19 cellular contexts compared by ENCODE assay signal in genomic region chr17:71399649-71400048, GRCh38.
"Had no signal": no experiment of that assay in that cellular context is flagged by ENCODE, and none has a peak within 500 bp of the region (broad histone marks: within the 10 kb centered on the region; RNA-seq: fewer than 3 reads in every experiment).

No MANE protein-coding gene starts in this region.

- ATAC-seq: gastrocnemius medialis, heart right ventricle, left cardiac atrium, left lung, left ventricle myocardium superior, lower lobe of right lung, mucosa of descending colon had no signal

- H3K9me3 ChIP-seq: colonic mucosa, esophagus muscularis mucosa, gastrocnemius medialis, heart right ventricle, left lung, lower lobe of right lung, mucosa of descending colon had no signal

- H3K4me1 ChIP-seq: colonic mucosa, esophagus muscularis mucosa, gastrocnemius medialis, heart right ventricle, left lung, lower lobe of right lung had no signal

- H3K27me3 ChIP-seq: colonic mucosa, dorsolateral prefrontal cortex, esophagus muscularis mucosa, gastrocnemius medialis, heart right ventricle, left lung had no signal

- H3K27ac ChIP-seq: colonic mucosa, dorsolateral prefrontal cortex, esophagus muscularis mucosa, gastrocnemius medialis, heart right ventricle, left lung, lower lobe of right lung had no signal

- DNase-seq: colonic mucosa; dermis blood vessel endothelial cell; dorsolateral prefrontal cortex; effector CD4-positive, alpha-beta T cell; effector memory CD4-positive, alpha-beta T cell; foreskin melanocyte; gastrocnemius medialis; glutamatergic neuron; head of caudate nucleus; heart right ventricle; hippocampal formation; left cardiac atrium; left lung; left ventricle myocardium superior; lower lobe of right lung; mucosa of descending colon had no signal

- H3K36me3 ChIP-seq: colonic mucosa, esophagus muscularis mucosa, gastrocnemius medialis, heart right ventricle, left lung, lower lobe of right lung had no signal

- FAIRE-seq: endothelial cell of umbilical vein, islet of Langerhans had no signal

- H3K4me3 ChIP-seq: colonic mucosa, esophagus muscularis mucosa, gastrocnemius medialis, heart right ventricle, left lung, lower lobe of right lung, mucosa of descending colon had no signal
